In the genomic region with DNA sequence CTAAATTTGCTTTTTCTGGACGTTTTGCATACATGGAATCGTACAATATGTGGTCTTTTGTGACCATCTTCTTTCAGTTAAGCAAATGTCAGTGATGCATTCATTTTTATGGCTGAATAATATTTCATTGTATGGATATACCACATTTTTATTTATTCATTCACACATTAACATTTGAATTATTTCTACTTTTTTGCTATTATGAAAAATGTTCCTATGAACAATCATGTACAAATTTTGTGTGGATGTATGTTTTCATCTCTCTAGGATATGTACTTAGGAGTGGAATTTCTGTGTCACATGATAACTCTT, we compare ENCODE assay signal across 22 cellular contexts.
DNase-seq lines count a peak whose midpoint lies in the region; ATAC-seq, FAIRE-seq and TF ChIP-seq lines count a peak whose summit lies in the region.
"Had no signal": no experiment of that assay in that cellular context is flagged by ENCODE, and none has a peak within 500 bp of the region (broad histone marks: within the 10 kb centered on the region; RNA-seq: fewer than 3 reads in every experiment).

No MANE protein-coding gene starts in this region.

- H3K79me2 ChIP-seq in SK-N-SH (ENCODE audit: insufficient read depth), result no peaks in the 10 kb centered on the region

- no peak overlapping the region for H3K4me2 ChIP-seq in SK-N-SH
- H3K4me2 ChIP-seq: A549 had no signal

- intact Hi-C loops in psoas muscle (cut with DNase I), result loop anchor here in 1 of 2 donors (2.0 kb wide), 1 partner anchor 98 kb away; no protein-coding TSS in a partner anchor
- intact Hi-C loops in transverse colon (cut with DNase I; ENCODE audit: low total_unique reads), result no loop called here

- no peaks in the 10 kb centered on the region for H3K9me2 ChIP-seq in SK-N-SH

- DNase-seq in SK-N-SH (no peak), H54 (ENCODE audit: insufficient read length, low spot score) (no peak), psoas muscle (no peak), cerebellar nuclear complex (lab: John Stamatoyannopoulos, UW) (no peak), transverse colon (no peak)
- DNase-seq: AML-193; CD4-positive, alpha-beta T cell; DMS153; DMS79; GDM1; GM23248; HCEC 1CT; HFFc6 had no signal

- FAIRE-seq in H54 (lab: Jason Lieb, UNC) (peak; percentile 30), endometrium (lab: Jason Lieb, UNC) (peak; percentile 15)
- FAIRE-seq: A549, GM12892, GM18507 had no signal

- ATAC-seq in SK-N-SH treated with all-trans-retinoic acid at 6 μM for 48 hours (no peak), psoas muscle (no peak), HG02884 (IDR thresholded peaks at IDR 0.05; ENCODE audit: unreplicated experiment) (no peak)
- ATAC-seq: A549 had no signal

- TF ChIP-seq RAD21 in SK-N-SH (IDR thresholded peaks at IDR 0.05; ENCODE audit: low read length), result no peak

- TF ChIP-seq CTCF in SK-N-SH (IDR thresholded peaks at IDR 0.05) (no peak), psoas muscle (IDR thresholded peaks at IDR 0.05) (no peak), transverse colon (IDR thresholded peaks at IDR 0.05) (no peak)

- H3K27me3 ChIP-seq in SK-N-SH (ENCODE audit: insufficient read depth), result no peaks in the 10 kb centered on the region
- H3K27me3 ChIP-seq in psoas muscle (ENCODE audit: insufficient read depth in 3 of 3, low read length in 2 of 3), result no peaks in the 10 kb centered on the region
- no peaks in the 10 kb centered on the region for H3K27me3 ChIP-seq in transverse colon

- H2AFZ ChIP-seq in SK-N-SH (ENCODE audit: low read depth), result no peak overlapping the region
- H2AFZ ChIP-seq: GM23248 had no signal

- no peak for TF ChIP-seq EP300 in SK-N-SH (IDR thresholded peaks at IDR 0.05; ENCODE audit: borderline replicate concordance in 1 of 2, low read depth in 1 of 2, low read length in 1 of 2)
- TF ChIP-seq EP300 in transverse colon (IDR thresholded peaks at IDR 0.05; ENCODE audit: low read depth), result no peak

- CTCF ChIA-PET in SK-N-SH (lab: Yijun Ruan, JAX), result no interaction called here

- POLR2A ChIA-PET in SK-N-SH (lab: Yijun Ruan, JAX), result no interaction called here

- in situ Hi-C loops in transverse colon (cut with MboI; ENCODE audit: low pct_ligation_motif_present in 1 of 4, low pct_unique_long_range_greater_than_20kb in 1 of 4, low sequenced_read_pairs in 3 of 4), result no loop called here

- no peak overlapping the region for H3K4me3 ChIP-seq in SK-N-SH (ENCODE audit: low read depth in 2 of 2, low read length in 1 of 2)
- no peak overlapping the region for H3K4me3 ChIP-seq in psoas muscle
- H3K4me3 ChIP-seq in transverse colon, result no peak overlapping the region
- H3K4me3 ChIP-seq: A549, GM23248 had no signal

- H3K36me3 ChIP-seq in SK-N-SH (replicated peaks in 1 of 2; ENCODE audit: control insufficient read depth in 1 of 2, insufficient read depth in 2 of 2, low read length in 1 of 2), result peaks cover 2 to 35% of the 10 kb centered on the region in 2 experiments
- H3K36me3 ChIP-seq in psoas muscle (ENCODE audit: insufficient read depth in 1 of 2, low read depth in 1 of 2), result no peaks in the 10 kb centered on the region
- H3K36me3 ChIP-seq in transverse colon, result no peaks in the 10 kb centered on the region

- TF ChIP-seq POLR2A in H54 (IDR thresholded peaks at IDR 0.05; ENCODE audit: low read depth, low read length) (no peak), transverse colon (IDR thresholded peaks at IDR 0.05) (no peak)

- WGBS in SK-N-SH (ENCODE audit: low lambda C conversion rate), result 56% methylated on average over 2 of the region's 2 CpGs
- 75 to 92% (median 81%) methylated on average over 2 of the region's 2 CpGs for WGBS in psoas muscle, 3 donors
- WGBS in transverse colon (ENCODE audit: low coverage in 1 of 2), 2 donors, result 85 to 94% methylated on average over 2 of the region's 2 CpGs

- H3K4me1 ChIP-seq in SK-N-SH (ENCODE audit: control insufficient read depth in 1 of 2, insufficient read depth in 2 of 2, low read depth in 1 of 2, low read length in 1 of 2) (peaks cover 0 to 13% of the 10 kb centered on the region in 2 experiments; a peak in 2 of 4 replicates), psoas muscle (peaks cover 23% of the 10 kb centered on the region), transverse colon (peaks cover 0 to 6% (median 0%) of the 10 kb centered on the region in 4 donors)

- H3F3A ChIP-seq in SK-N-SH (replicated peaks; ENCODE audit: insufficient read depth), result peaks cover 12% of the 10 kb centered on the region

- H3K27ac ChIP-seq in SK-N-SH (ENCODE audit: low read depth in 2 of 2, low read length in 1 of 2), result no peak overlapping the region
- H3K27ac ChIP-seq in psoas muscle, result peak overlapping the region; percentile 85
- H3K27ac ChIP-seq in transverse colon, result no peak overlapping the region
- H3K27ac ChIP-seq: 22Rv1, C4-2B, GM23248, HL-60 had no signal

- no peak overlapping the region for H3K9ac ChIP-seq in SK-N-SH
- H3K9ac ChIP-seq: GM23248 had no signal

- H3K9me3 ChIP-seq in SK-N-SH (no peaks in the 10 kb centered on the region), psoas muscle (no peaks in the 10 kb centered on the region), transverse colon (no peaks in the 10 kb centered on the region)

- H4K20me1 ChIP-seq in SK-N-SH (ENCODE audit: insufficient read depth), result no peaks in the 10 kb centered on the region

TF ChIP-seq in SK-N-SH treated with all-trans-retinoic acid at 6 μM for 48 hours, 23 proteins besides CTCF, POLR2A, EP300 and RAD21:
- peak; percentile 92 for TF ChIP-seq ZNF8 (CRISPR knock-in tag; IDR thresholded peaks at IDR 0.05)
- TF ChIP-seq GLIS3 (CRISPR knock-in tag; IDR thresholded peaks at IDR 0.05), result no peak
- no peak for TF ChIP-seq ZFP30 (CRISPR knock-in tag; IDR thresholded peaks at IDR 0.05)

TF ChIP-seq in SK-N-SH, 30 proteins besides CTCF, POLR2A, EP300 and RAD21:
- no peak for TF ChIP-seq EZH2phosphoT487 (IDR thresholded peaks at IDR 0.05; ENCODE audit: borderline replicate concordance, low read depth)
- TF ChIP-seq YY1 (IDR thresholded peaks at IDR 0.05; ENCODE audit: low read depth), result no peak
- no peak for TF ChIP-seq GABPA (IDR thresholded peaks at IDR 0.05; ENCODE audit: low read depth)
- no peak for TF ChIP-seq ELF1 (IDR thresholded peaks at IDR 0.05)
- TF ChIP-seq RFX5 (IDR thresholded peaks at IDR 0.05; ENCODE audit: low read length), result no peak
- TF ChIP-seq SMC3 (IDR thresholded peaks at IDR 0.05; ENCODE audit: low read depth, low read length), result no peak
